Comparison of ENCODE assay signal across 1 cellular context in the genomic region with DNA sequence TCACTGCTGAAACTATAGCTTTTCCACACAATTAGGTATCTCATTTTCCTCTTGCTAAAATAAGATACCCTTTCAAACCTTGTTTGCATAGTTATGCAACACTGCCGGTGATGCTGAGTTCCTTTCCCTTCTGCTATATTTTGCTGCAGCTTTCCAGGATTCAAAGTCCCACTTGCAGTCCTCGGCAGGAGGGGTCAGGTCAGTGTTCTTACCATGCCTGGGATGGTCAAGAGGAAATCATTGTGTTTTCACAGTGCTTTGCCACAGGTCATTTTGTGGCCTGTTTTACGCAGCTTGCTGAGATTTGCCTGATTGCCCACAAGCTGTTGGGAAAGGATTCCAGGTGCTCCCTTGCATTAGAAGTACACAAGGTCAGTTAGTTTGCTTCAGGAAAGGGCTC.
TF ChIP-seq lines count a peak whose summit lies in the region.

No MANE protein-coding gene starts in this region.

TF ChIP-seq in HepG2, 621 proteins besides CTCF, POLR2A, EP300 and RAD21 (continued from another document and continues in another):
- TF ChIP-seq, protein P1, sequence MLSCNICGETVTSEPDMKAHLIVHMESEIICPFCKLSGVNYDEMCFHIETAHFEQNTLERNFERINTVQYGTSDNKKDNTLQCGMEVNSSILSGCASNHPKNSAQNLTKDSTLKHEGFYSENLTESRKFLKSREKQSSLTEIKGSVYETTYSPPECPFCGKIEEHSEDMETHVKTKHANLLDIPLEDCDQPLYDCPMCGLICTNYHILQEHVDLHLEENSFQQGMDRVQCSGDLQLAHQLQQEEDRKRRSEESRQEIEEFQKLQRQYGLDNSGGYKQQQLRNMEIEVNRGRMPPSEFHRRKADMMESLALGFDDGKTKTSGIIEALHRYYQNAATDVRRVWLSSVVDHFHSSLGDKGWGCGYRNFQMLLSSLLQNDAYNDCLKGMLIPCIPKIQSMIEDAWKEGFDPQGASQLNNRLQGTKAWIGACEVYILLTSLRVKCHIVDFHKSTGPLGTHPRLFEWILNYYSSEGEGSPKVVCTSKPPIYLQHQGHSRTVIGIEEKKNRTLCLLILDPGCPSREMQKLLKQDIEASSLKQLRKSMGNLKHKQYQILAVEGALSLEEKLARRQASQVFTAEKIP (CRISPR knock-in tag; IDR thresholded peaks at IDR 0.05; ENCODE audit: borderline replicate concordance) = no peak
- TF ChIP-seq, protein P2, sequence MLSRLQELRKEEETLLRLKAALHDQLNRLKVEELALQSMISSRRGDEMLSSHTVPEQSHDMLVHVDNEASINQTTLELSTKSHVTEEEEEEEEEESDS (CRISPR knock-in tag; IDR thresholded peaks at IDR 0.05; ENCODE audit: borderline replicate concordance) = no peak
- TF ChIP-seq HOXA5 (CRISPR knock-in tag; IDR thresholded peaks at IDR 0.05) (no peak), RNF2 (conservative IDR thresholded peaks at IDR 0.05; ENCODE audit: low read depth) (no peak), ETV6 (CRISPR knock-in tag; conservative IDR thresholded peaks at IDR 0.05) (no peak), KLF11 (CRISPR knock-in tag; IDR thresholded peaks at IDR 0.05) (no peak), ZSCAN20 (CRISPR knock-in tag; IDR thresholded peaks at IDR 0.05; ENCODE audit: borderline replicate concordance) (no peak), LRRFIP1 (CRISPR knock-in tag; conservative IDR thresholded peaks at IDR 0.05) (no peak), LCORL (IDR thresholded peaks at IDR 0.05) (no peak), LCORL (CRISPR knock-in tag; IDR thresholded peaks at IDR 0.05) (peak; percentile 82), ZNF430 (CRISPR knock-in tag; IDR thresholded peaks at IDR 0.05) (no peak), ZSCAN30 (CRISPR knock-in tag; IDR thresholded peaks at IDR 0.05) (no peak), HOXA7 (CRISPR knock-in tag; IDR thresholded peaks at IDR 0.05) (no peak), ZNF768 (CRISPR knock-in tag; IDR thresholded peaks at IDR 0.05) (no peak), PLRG1 (conservative IDR thresholded peaks at IDR 0.05) (no peak), KDM5B (CRISPR knock-in tag; IDR thresholded peaks at IDR 0.05; ENCODE audit: borderline replicate concordance) (no peak), POLR2AphosphoS2 (IDR thresholded peaks at IDR 0.05; ENCODE audit: low read depth, low read length) (no peak), ATF1 (CRISPR knock-in tag; IDR thresholded peaks at IDR 0.05) (no peak), KDM1A (CRISPR knock-in tag; IDR thresholded peaks at IDR 0.05) (0 out of 2 replicates have a peak, but pooled peaks have one; percentile 52), ZEB1 (IDR thresholded peaks at IDR 0.05; ENCODE audit: insufficient replicate concordance, low read depth) (no peak), ZBTB20 (CRISPR knock-in tag; IDR thresholded peaks at IDR 0.05; ENCODE audit: borderline replicate concordance, low read depth) (peak; percentile 34; the same call in 1 of the 2 replicates), PAWR (CRISPR knock-in tag; IDR thresholded peaks at IDR 0.05; ENCODE audit: borderline replicate concordance) (no peak), AHR (CRISPR knock-in tag; IDR thresholded peaks at IDR 0.05) (no peak), ZNF33A (CRISPR knock-in tag; IDR thresholded peaks at IDR 0.05; ENCODE audit: borderline replicate concordance) (0 out of 2 replicates have a peak, but pooled peaks have one; percentile 69), TRIM22 (IDR thresholded peaks at IDR 0.05) (no peak), IKZF1 (IDR thresholded peaks at IDR 0.05) (no peak), ZNF503 (CRISPR knock-in tag; IDR thresholded peaks at IDR 0.05) (no peak), NCOA1 (CRISPR knock-in tag; IDR thresholded peaks at IDR 0.05) (no peak), ZNF740 (CRISPR knock-in tag; IDR thresholded peaks at IDR 0.05) (no peak), SMARCC2 (IDR thresholded peaks at IDR 0.05) (no peak), MAFF (IDR thresholded peaks at IDR 0.05; ENCODE audit: low read depth, low read length) (no peak)
- TF ChIP-seq, protein P3, sequence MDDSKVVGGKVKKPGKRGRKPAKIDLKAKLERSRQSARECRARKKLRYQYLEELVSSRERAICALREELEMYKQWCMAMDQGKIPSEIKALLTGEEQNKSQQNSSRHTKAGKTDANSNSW (CRISPR knock-in tag; IDR thresholded peaks at IDR 0.05; ENCODE audit: borderline replicate concordance) = no peak
- TF ChIP-seq, protein P4, sequence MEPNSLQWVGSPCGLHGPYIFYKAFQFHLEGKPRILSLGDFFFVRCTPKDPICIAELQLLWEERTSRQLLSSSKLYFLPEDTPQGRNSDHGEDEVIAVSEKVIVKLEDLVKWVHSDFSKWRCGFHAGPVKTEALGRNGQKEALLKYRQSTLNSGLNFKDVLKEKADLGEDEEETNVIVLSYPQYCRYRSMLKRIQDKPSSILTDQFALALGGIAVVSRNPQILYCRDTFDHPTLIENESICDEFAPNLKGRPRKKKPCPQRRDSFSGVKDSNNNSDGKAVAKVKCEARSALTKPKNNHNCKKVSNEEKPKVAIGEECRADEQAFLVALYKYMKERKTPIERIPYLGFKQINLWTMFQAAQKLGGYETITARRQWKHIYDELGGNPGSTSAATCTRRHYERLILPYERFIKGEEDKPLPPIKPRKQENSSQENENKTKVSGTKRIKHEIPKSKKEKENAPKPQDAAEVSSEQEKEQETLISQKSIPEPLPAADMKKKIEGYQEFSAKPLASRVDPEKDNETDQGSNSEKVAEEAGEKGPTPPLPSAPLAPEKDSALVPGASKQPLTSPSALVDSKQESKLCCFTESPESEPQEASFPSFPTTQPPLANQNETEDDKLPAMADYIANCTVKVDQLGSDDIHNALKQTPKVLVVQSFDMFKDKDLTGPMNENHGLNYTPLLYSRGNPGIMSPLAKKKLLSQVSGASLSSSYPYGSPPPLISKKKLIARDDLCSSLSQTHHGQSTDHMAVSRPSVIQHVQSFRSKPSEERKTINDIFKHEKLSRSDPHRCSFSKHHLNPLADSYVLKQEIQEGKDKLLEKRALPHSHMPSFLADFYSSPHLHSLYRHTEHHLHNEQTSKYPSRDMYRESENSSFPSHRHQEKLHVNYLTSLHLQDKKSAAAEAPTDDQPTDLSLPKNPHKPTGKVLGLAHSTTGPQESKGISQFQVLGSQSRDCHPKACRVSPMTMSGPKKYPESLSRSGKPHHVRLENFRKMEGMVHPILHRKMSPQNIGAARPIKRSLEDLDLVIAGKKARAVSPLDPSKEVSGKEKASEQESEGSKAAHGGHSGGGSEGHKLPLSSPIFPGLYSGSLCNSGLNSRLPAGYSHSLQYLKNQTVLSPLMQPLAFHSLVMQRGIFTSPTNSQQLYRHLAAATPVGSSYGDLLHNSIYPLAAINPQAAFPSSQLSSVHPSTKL (CRISPR knock-in tag; IDR thresholded peaks at IDR 0.05) = peak; percentile 84
- TF ChIP-seq, protein P5, sequence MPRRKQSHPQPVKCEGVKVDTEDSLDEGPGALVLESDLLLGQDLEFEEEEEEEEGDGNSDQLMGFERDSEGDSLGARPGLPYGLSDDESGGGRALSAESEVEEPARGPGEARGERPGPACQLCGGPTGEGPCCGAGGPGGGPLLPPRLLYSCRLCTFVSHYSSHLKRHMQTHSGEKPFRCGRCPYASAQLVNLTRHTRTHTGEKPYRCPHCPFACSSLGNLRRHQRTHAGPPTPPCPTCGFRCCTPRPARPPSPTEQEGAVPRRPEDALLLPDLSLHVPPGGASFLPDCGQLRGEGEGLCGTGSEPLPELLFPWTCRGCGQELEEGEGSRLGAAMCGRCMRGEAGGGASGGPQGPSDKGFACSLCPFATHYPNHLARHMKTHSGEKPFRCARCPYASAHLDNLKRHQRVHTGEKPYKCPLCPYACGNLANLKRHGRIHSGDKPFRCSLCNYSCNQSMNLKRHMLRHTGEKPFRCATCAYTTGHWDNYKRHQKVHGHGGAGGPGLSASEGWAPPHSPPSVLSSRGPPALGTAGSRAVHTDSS (CRISPR knock-in tag; conservative IDR thresholded peaks at IDR 0.05) = no peak
- TF ChIP-seq, protein P6, sequence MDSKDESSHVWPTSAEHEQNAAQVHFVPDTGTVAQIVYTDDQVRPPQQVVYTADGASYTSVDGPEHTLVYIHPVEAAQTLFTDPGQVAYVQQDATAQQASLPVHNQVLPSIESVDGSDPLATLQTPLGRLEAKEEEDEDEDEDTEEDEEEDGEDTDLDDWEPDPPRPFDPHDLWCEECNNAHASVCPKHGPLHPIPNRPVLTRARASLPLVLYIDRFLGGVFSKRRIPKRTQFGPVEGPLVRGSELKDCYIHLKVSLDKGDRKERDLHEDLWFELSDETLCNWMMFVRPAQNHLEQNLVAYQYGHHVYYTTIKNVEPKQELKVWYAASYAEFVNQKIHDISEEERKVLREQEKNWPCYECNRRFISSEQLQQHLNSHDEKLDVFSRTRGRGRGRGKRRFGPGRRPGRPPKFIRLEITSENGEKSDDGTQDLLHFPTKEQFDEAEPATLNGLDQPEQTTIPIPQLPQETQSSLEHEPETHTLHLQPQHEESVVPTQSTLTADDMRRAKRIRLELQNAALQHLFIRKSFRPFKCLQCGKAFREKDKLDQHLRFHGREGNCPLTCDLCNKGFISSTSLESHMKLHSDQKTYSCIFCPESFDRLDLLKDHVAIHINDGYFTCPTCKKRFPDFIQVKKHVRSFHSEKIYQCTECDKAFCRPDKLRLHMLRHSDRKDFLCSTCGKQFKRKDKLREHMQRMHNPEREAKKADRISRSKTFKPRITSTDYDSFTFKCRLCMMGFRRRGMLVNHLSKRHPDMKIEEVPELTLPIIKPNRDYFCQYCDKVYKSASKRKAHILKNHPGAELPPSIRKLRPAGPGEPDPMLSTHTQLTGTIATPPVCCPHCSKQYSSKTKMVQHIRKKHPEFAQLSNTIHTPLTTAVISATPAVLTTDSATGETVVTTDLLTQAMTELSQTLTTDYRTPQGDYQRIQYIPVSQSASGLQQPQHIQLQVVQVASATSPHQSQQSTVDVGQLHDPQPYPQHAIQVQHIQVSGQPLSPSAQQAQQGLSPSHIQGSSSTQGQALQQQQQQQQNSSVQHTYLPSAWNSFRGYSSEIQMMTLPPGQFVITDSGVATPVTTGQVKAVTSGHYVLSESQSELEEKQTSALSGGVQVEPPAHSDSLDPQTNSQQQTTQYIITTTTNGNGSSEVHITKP (CRISPR knock-in tag; IDR thresholded peaks at IDR 0.05; ENCODE audit: low read depth) = no peak
- TF ChIP-seq, protein P7, sequence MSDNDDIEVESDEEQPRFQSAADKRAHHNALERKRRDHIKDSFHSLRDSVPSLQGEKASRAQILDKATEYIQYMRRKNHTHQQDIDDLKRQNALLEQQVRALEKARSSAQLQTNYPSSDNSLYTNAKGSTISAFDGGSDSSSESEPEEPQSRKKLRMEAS (IDR thresholded peaks at IDR 0.05) = peak; percentile 28; the same call in 1 of the 2 replicates
- TF ChIP-seq, protein P8, sequence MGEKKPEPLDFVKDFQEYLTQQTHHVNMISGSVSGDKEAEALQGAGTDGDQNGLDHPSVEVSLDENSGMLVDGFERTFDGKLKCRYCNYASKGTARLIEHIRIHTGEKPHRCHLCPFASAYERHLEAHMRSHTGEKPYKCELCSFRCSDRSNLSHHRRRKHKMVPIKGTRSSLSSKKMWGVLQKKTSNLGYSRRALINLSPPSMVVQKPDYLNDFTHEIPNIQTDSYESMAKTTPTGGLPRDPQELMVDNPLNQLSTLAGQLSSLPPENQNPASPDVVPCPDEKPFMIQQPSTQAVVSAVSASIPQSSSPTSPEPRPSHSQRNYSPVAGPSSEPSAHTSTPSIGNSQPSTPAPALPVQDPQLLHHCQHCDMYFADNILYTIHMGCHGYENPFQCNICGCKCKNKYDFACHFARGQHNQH (CRISPR knock-in tag; IDR thresholded peaks at IDR 0.05) = 0 out of 2 replicates have a peak, but pooled peaks have one; percentile 31
